In the genomic region with DNA sequence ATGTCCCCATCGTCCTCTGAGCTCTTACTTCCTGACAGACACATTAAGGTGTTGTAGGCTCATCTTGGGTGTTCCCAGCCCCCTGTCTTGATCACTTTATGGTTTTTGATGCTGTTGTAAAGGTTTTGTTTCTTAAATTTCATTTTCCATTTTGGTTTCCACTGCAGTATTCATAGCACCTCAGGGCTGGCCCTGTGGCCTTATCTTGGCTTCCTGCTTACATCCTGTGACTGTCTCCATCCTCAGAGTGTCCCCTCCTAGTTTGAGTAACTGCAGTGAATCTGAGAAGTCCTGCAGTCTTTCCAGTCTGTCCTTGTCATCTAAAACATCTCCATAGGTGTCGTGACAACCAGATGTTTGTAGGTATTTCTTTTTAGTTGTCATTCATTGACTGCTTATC, we compare ENCODE assay signal across 11 cellular contexts. TPM values are rescaled to one million over a fixed set of nuclear protein-coding genes. Genes with fewer than 3 reads are reported as not detected.
DNase-seq lines count a peak whose midpoint lies in the region; ATAC-seq and TF ChIP-seq lines count a peak whose summit lies in the region.
"Had no signal": no experiment of that assay in that cellular context is flagged by ENCODE, and none has a peak within 500 bp of the region (broad histone marks: within the 10 kb centered on the region; RNA-seq: fewer than 3 reads in every experiment).

No MANE protein-coding gene starts in this region.

- CTCF ChIA-PET in activated CD8-positive, alpha-beta T cell treated with anti-CD3 and anti-CD28 coated beads for 36 hours (lab: Charles Lee): interaction anchor here (1.0 to 2.6 kb wide), 5 partner anchors 8 to 93 kb away, joined by 3 to 6 read pairs (median 3); no protein-coding TSS in a partner anchor
- CTCF ChIA-PET in MCF 10A (lab: Yijun Ruan, JAX): no interaction called here

- ATAC-seq in HG02885 (IDR thresholded peaks at IDR 0.05; ENCODE audit: poor library complexity, unreplicated experiment): peak; percentile 54
- peak; percentile 64 for ATAC-seq in activated CD8-positive, alpha-beta T cell treated with anti-CD3 and anti-CD28 coated beads for 36 hours
- ATAC-seq in HG03159 (IDR thresholded peaks at IDR 0.05; ENCODE audit: unreplicated experiment): no peak

- peak overlapping the region; percentile 45 for H3K4me3 Mint-ChIP-seq in activated CD8-positive, alpha-beta T cell treated with anti-CD3 and anti-CD28 coated beads for 36 hours
- no peak overlapping the region for H3K4me3 Mint-ChIP-seq in MCF 10A (ENCODE audit: unreplicated experiment)
- H3K4me3 Mint-ChIP-seq: neural crest cell had no signal

- TF ChIP-seq CTCF in activated CD8-positive, alpha-beta T cell treated with anti-CD3 and anti-CD28 coated beads for 36 hours (IDR thresholded peaks at IDR 0.05): no peak
- TF ChIP-seq CTCF in MCF 10A (IDR thresholded peaks at IDR 0.05; ENCODE audit: unreplicated experiment): no peak

- peaks cover 28% of the 10 kb centered on the region for H3K36me3 Mint-ChIP-seq in activated CD8-positive, alpha-beta T cell treated with anti-CD3 and anti-CD28 coated beads for 36 hours (ENCODE audit: low read depth)
- no peaks in the 10 kb centered on the region for H3K36me3 Mint-ChIP-seq in MCF 10A (ENCODE audit: insufficient read depth, unreplicated experiment)

- POLR2A ChIA-PET in activated CD8-positive, alpha-beta T cell treated with anti-CD3 and anti-CD28 coated beads for 36 hours (lab: Charles Lee): no interaction called here
- POLR2A ChIA-PET in MCF 10A (lab: Yijun Ruan, JAX): no interaction called here

- no peaks in the 10 kb centered on the region for H3K27me3 Mint-ChIP-seq in activated CD8-positive, alpha-beta T cell treated with anti-CD3 and anti-CD28 coated beads for 36 hours
- no peaks in the 10 kb centered on the region for H3K27me3 Mint-ChIP-seq in MCF 10A (ENCODE audit: insufficient read depth, unreplicated experiment)

- peak overlapping the region; percentile 82 for H3K27ac Mint-ChIP-seq in activated CD8-positive, alpha-beta T cell treated with anti-CD3 and anti-CD28 coated beads for 36 hours
- no peak overlapping the region for H3K27ac Mint-ChIP-seq in MCF 10A (ENCODE audit: low read depth, unreplicated experiment)

- intact Hi-C loops in activated CD8-positive, alpha-beta T cell treated with anti-CD3 and anti-CD28 coated beads for 36 hours (cut with micrococcal nuclease): loop anchor here (5.0 kb wide), 1 partner anchor 44 kb away; no protein-coding TSS in a partner anchor
- intact Hi-C loops in MCF 10A (cut with micrococcal nuclease): no loop called here

- H3K9me3 Mint-ChIP-seq in activated CD8-positive, alpha-beta T cell treated with anti-CD3 and anti-CD28 coated beads for 36 hours: no peaks in the 10 kb centered on the region
- H3K9me3 Mint-ChIP-seq in MCF 10A (ENCODE audit: unreplicated experiment): no peaks in the 10 kb centered on the region
- H3K9me3 Mint-ChIP-seq: neural crest cell had no signal

- no TSS peak for BruUV-seq in MCF 10A (replicated peaks; lab: Mats Ljungman, UMichigan)

- peaks cover 77% of the 10 kb centered on the region for H3K4me1 Mint-ChIP-seq in activated CD8-positive, alpha-beta T cell treated with anti-CD3 and anti-CD28 coated beads for 36 hours (ENCODE audit: low read depth)
- H3K4me1 Mint-ChIP-seq in MCF 10A (ENCODE audit: insufficient read depth, unreplicated experiment): peaks cover 27% of the 10 kb centered on the region

- DNase-seq in stimulated activated CD4-positive, alpha-beta T cell treated with anti-CD3 and anti-CD28 coated beads, Interleukin-12 subunit alpha, Interleukin-12 subunit beta, amount 100 ng/mL, for 48 hours (ENCODE audit: low read depth in 2 of 3, low spot score in 1 of 3): peak in 2 of 3 donors; percentile 17 to 18
- DNase-seq in stimulated activated CD4-positive, alpha-beta T cell treated with anti-CD3 and anti-CD28 coated beads, Interleukin-4, amount 100 ng/mL, for 1 hour: no peak
- DNase-seq in activated CD8-positive, alpha-beta T cell treated with anti-CD3 and anti-CD28 coated beads for 36 hours: peak; percentile 71
- DNase-seq in DMS114 treated with DMSO at 0.1 percent for 48 hours (lab: John Stamatoyannopoulos, UW; ENCODE audit: unreplicated experiment) (no peak), kidney tubule cell (ENCODE audit: low spot score) (no peak), MCF 10A (ENCODE audit: unreplicated experiment) (no peak)
- DNase-seq: activated CD8-positive, alpha-beta memory T cell treated with anti-CD3 and anti-CD28 coated beads, Interleukin-2, amount 50 U/mL, for 48 hours; C1 segment of cervical spinal cord had no signal

RNA-seq across cellular contexts. Expression of gene JARID2, which starts 50.9 kb away (rescaled TPM):
- total RNA-seq in activated CD8-positive, alpha-beta T cell treated with anti-CD3 and anti-CD28 coated beads for 36 hours: 10 to 100 TPM; 25.4 to 25.5 TPM
- total RNA-seq in MCF 10A (2022): 21.0 and 27.8 TPM in 2 replicates

Comparison
In these comparisons a context has a peak if more than half of its experiments do, and no peak if none do; other contexts are left out.
1. DNase-seq: peak in stimulated activated CD4-positive, alpha-beta T cell treated with anti-CD3 and anti-CD28 coated beads, Interleukin-12 subunit alpha, Interleukin-12 subunit beta, amount 100 ng/mL, for 48 hours (2 of 3) and activated CD8-positive, alpha-beta T cell treated with anti-CD3 and anti-CD28 coated beads for 36 hours (single experiment); none in stimulated activated CD4-positive, alpha-beta T cell treated with anti-CD3 and anti-CD28 coated beads, Interleukin-4, amount 100 ng/mL, for 1 hour (single experiment), DMS114 treated with DMSO at 0.1 percent for 48 hours (single experiment), kidney tubule cell (single experiment) and MCF 10A (single experiment).